ENCODE assay signal across 19 cellular contexts in genomic region chr11:120216426-120217102, GRCh38. TPM values are rescaled to one million over a fixed set of nuclear protein-coding genes. Genes with fewer than 3 reads are reported as not detected.
DNase-seq lines count a peak whose midpoint lies in the region; ATAC-seq and TF ChIP-seq lines count a peak whose summit lies in the region.
"Had no signal": no experiment of that assay in that cellular context is flagged by ENCODE, and none has a peak within 500 bp of the region (broad histone marks: within the 10 kb centered on the region; RNA-seq: fewer than 3 reads in every experiment).

No MANE protein-coding gene starts in this region.

- no TSS peak for BruUV-seq in PC-9 (replicated peaks; lab: Mats Ljungman, UMichigan)

- H3F3A ChIP-seq in PC-9 (ENCODE audit: insufficient read depth, low read depth) = peaks cover 33% of the 10 kb centered on the region

- H2AFZ ChIP-seq in PC-9 = no peak overlapping the region

- TF ChIP-seq CTCF in PC-9 (conservative IDR thresholded peaks at IDR 0.05) = no peak
- no peak for TF ChIP-seq CTCF in esophagus squamous epithelium (IDR thresholded peaks at IDR 0.05)
- TF ChIP-seq CTCF in sigmoid colon (IDR thresholded peaks at IDR 0.05) = no peak

- H3K27me3 ChIP-seq in PC-9 (ENCODE audit: insufficient read depth, low read depth) = no peaks in the 10 kb centered on the region
- H3K27me3 ChIP-seq in esophagus squamous epithelium = no peaks in the 10 kb centered on the region
- H3K27me3 ChIP-seq in sigmoid colon = peaks cover 0 to 4% (median 0%) of the 10 kb centered on the region in 3 donors
- H3K27me3 ChIP-seq: body of pancreas had no signal

- peaks cover 25% of the 10 kb centered on the region; the same call in 1 of the 2 replicates for H4K20me1 ChIP-seq in PC-9 (ENCODE audit: insufficient read depth)

- no peak overlapping the region for H3K27ac Mint-ChIP-seq in T-cell
- H3K27ac Mint-ChIP-seq: activated naive CD8-positive, alpha-beta T cell; CD8-positive, alpha-beta memory T cell had no signal

- DNase-seq in PC-9 (no peak), esophagus squamous epithelium (lab: John Stamatoyannopoulos, UW) (no peak), sigmoid colon (no peak), T-cell (no peak), NCI-H774 (lab: John Stamatoyannopoulos, UW) (no peak), NCI-H128 (lab: John Stamatoyannopoulos, UW; ENCODE audit: unreplicated experiment) (no peak)
- DNase-seq: activated CD8-positive, alpha-beta memory T cell treated with anti-CD3 and anti-CD28 coated beads for 24 hours; body of pancreas; CD8-positive, alpha-beta memory T cell; dermis blood vessel endothelial cell; DMS79; NCI-H1092; SHP77 treated with DMSO at 0.1 percent for 48 hours; stimulated activated naive CD4-positive, alpha-beta T cell had no signal

- WGBS in esophagus squamous epithelium, 2 donors = 50 to 96% methylated on average over 3 to 4 of the region's 8 CpGs
- 91 to 92% methylated on average over 8 of the region's 8 CpGs for WGBS in sigmoid colon, 2 donors

- intact Hi-C loops in PC-9 (cut with micrococcal nuclease; ENCODE audit: unreplicated experiment) (no loop called here), esophagus squamous epithelium (cut with DNase I) (no loop called here), sigmoid colon (cut with DNase I) (no loop called here)

- POLR2A ChIA-PET in PC-9 (lab: Charles Lee; ENCODE audit: unreplicated experiment) (no interaction called here), T-cell (lab: Charles Lee) (no interaction called here)

- no peaks in the 10 kb centered on the region for H3K36me3 Mint-ChIP-seq in T-cell
- H3K36me3 Mint-ChIP-seq: activated naive CD8-positive, alpha-beta T cell had no signal

- peaks cover 5 to 9% (median 6%) of the 10 kb centered on the region in 3 donors for H3K4me1 Mint-ChIP-seq in T-cell

- H3K36me3 ChIP-seq in PC-9 (ENCODE audit: low read depth) (peaks cover 16% of the 10 kb centered on the region), esophagus squamous epithelium (peaks cover 0 to 11% (median 0%) of the 10 kb centered on the region in 3 donors), sigmoid colon (no peaks in the 10 kb centered on the region)

- H3K4me1 ChIP-seq in PC-9 (replicated peaks; ENCODE audit: insufficient read depth) (peaks cover 62% of the 10 kb centered on the region), esophagus squamous epithelium (peaks cover 34 to 100% (median 57%) of the 10 kb centered on the region in 3 donors), sigmoid colon (peaks cover 0 to 55% (median 39%) of the 10 kb centered on the region in 4 donors)

- no peak overlapping the region for H3K4me3 Mint-ChIP-seq in T-cell
- H3K4me3 Mint-ChIP-seq: activated naive CD8-positive, alpha-beta T cell; CD8-positive, alpha-beta memory T cell had no signal

- H3K27me3 Mint-ChIP-seq in T-cell = peaks cover 0 to 3% of the 10 kb centered on the region in 2 donors
- H3K27me3 Mint-ChIP-seq: activated naive CD8-positive, alpha-beta T cell had no signal

- TF ChIP-seq EP300 in sigmoid colon (IDR thresholded peaks at IDR 0.05) = no peak

- no peaks in the 10 kb centered on the region for H3K9me3 Mint-ChIP-seq in T-cell

- H3K9me2 ChIP-seq in PC-9 (ENCODE audit: insufficient read depth) = no peaks in the 10 kb centered on the region

- no peaks in the 10 kb centered on the region for H3K9me3 ChIP-seq in PC-9 (ENCODE audit: insufficient read depth, low read depth)
- H3K9me3 ChIP-seq in esophagus squamous epithelium = no peaks in the 10 kb centered on the region
- H3K9me3 ChIP-seq in sigmoid colon = no peaks in the 10 kb centered on the region
- H3K9me3 ChIP-seq: body of pancreas had no signal

- ATAC-seq in T-cell (replicated peaks in 1 of 4) = no peak
- ATAC-seq: body of pancreas had no signal

- peaks cover 91% of the 10 kb centered on the region for H3K79me2 ChIP-seq in PC-9 (ENCODE audit: low read depth)

- H3K4me2 ChIP-seq in PC-9 = no peak overlapping the region; the same call in 1 of the 2 replicates
- H3K4me2 ChIP-seq: KMS-11 had no signal

- TF ChIP-seq POLR2A in esophagus squamous epithelium (IDR thresholded peaks at IDR 0.05) (no peak), sigmoid colon (IDR thresholded peaks at IDR 0.05) (no peak)

- no peak overlapping the region for H3K4me3 ChIP-seq in PC-9
- H3K4me3 ChIP-seq in esophagus squamous epithelium = no peak overlapping the region
- H3K4me3 ChIP-seq in sigmoid colon = no peak overlapping the region
- H3K4me3 ChIP-seq: body of pancreas had no signal

- H3K27ac ChIP-seq in PC-9 (peak overlapping the region; percentile 80; the same call in 1 of the 2 replicates), esophagus squamous epithelium (peak overlapping the region in 3 of 4 donors; percentile 60 to 75 (median 71)), sigmoid colon (peak overlapping the region; percentile 43 to 72 (median 63))
- H3K27ac ChIP-seq: epithelial cell of prostate, KMS-11 had no signal

- CTCF ChIA-PET in PC-9 (lab: Charles Lee) (no interaction called here), T-cell (lab: Charles Lee) (no interaction called here)

RNA-seq across cellular contexts. Expression of gene OAF, which starts 5.7 kb away (rescaled TPM):
- 45.6 and 66.1 TPM in 2 replicates for total RNA-seq in PC-9 (2021)
- total RNA-seq in esophagus squamous epithelium = 10 to 100 TPM in 3 of 4 donors, 1 to 10 TPM in 1; 7.4 to 49.0 (median 14.3) TPM
- total RNA-seq in sigmoid colon = 10 to 100 TPM; 23.5 to 44.3 (median 41.2) TPM
- polyA plus RNA-seq in sigmoid colon = 10 to 100 TPM; 51.2 to 94.3 (median 74.7) TPM
- 1 to 10 TPM; 3.2 to 6.0 (median 4.0) TPM for total RNA-seq in T-cell

RNA-seq across cellular contexts. Expression of gene POU2F3, which starts 23.4 kb away (rescaled TPM):
- 2.3 and 2.9 TPM in 2 replicates for total RNA-seq in PC-9 (2021)
- 1 to 10 TPM in 3 of 4 donors, not detected in 1; 1.1 to 2.9 (median 1.5) TPM for total RNA-seq in esophagus squamous epithelium
- not detected for total RNA-seq in sigmoid colon
- polyA plus RNA-seq in sigmoid colon = 1 to 10 TPM in 2 of 3 donors, under 1 TPM in 1; 0.92 to 1.8 (median 1.3) TPM
- total RNA-seq in T-cell = not detected
- total RNA-seq: CD8-positive, alpha-beta memory T cell; left lobe of liver; T-helper 2 cell treated with Interferon-gamma antibody and Interleukin-4, amounts not matched to agents 100 ng/mL and 5 ng/mL, for 36 hours had no signal
- polyA plus RNA-seq: CD8-positive, alpha-beta memory T cell had no signal
